ENCODE assay signal across 21 cellular contexts in genomic region chr11:19763315-19763714, GRCh38. TPM values are rescaled to one million over a fixed set of nuclear protein-coding genes. Genes with fewer than 3 reads are reported as not detected.
A peak's percentile ranks its signal among the peaks of the same experiment; 100 is the strongest.
DNase-seq lines count a peak whose midpoint lies in the region; ATAC-seq, FAIRE-seq and TF ChIP-seq lines count a peak whose summit lies in the region.
"Had no signal": no experiment of that assay in that cellular context is flagged by ENCODE, and none has a peak within 500 bp of the region (broad histone marks: within the 10 kb centered on the region; RNA-seq: fewer than 3 reads in every experiment).

No MANE protein-coding gene starts in this region.

- H3K27ac ChIP-seq in body of pancreas (no peak overlapping the region), H1 (ENCODE audit: low read depth, low read length) (no peak overlapping the region)
- H3K27ac ChIP-seq in CD8-positive, alpha-beta T cell (ENCODE audit: low read depth, low read length) = no peak overlapping the region
- H3K27ac ChIP-seq: SJSA1 had no signal

- peak in 1 of 2 experiments; percentile 22; a peak in 2 of 4 replicates for TF ChIP-seq RAD21 in H1 (IDR thresholded peaks at IDR 0.05 in 1 of 2, conservative IDR thresholded peaks at IDR 0.05 in 1 of 2; ENCODE audit: low read depth in 2 of 2, low read length in 2 of 2)

- no peak overlapping the region for H3K4me2 ChIP-seq in H1 (ENCODE audit: insufficient read depth in 1 of 2, low read depth in 2 of 2, low read length in 2 of 2)
- H3K4me2 ChIP-seq: GM23338 had no signal

- ATAC-seq in body of pancreas (peak; percentile 38), GM18907 (IDR thresholded peaks at IDR 0.05; ENCODE audit: unreplicated experiment) (no peak)
- ATAC-seq in CD8-positive, alpha-beta T cell = no peak
- no peak for ATAC-seq in activated T-cell treated with anti-CD3 and anti-CD28 coated beads, Interleukin-2, amount 50 U/mL, for 4 hours
- ATAC-seq: GM23338 had no signal

- H2BK120ac ChIP-seq in H1 (replicated peaks; ENCODE audit: low read depth, low read length) = no peak overlapping the region

- no peak overlapping the region for H2BK20ac ChIP-seq in H1 (ENCODE audit: low read length)

- peak overlapping the region in 1 of 4 experiments; percentile 33; a peak in 1 of 7 replicates for H3K9ac ChIP-seq in H1 (replicated peaks in 1 of 4; ENCODE audit: extremely low read depth in 1 of 4, low read depth in 3 of 4, low read length in 3 of 4)

- H2BK5ac ChIP-seq in H1 (ENCODE audit: low read depth, low read length) = no peak overlapping the region

- no peak overlapping the region for H4K5ac ChIP-seq in H1 (ENCODE audit: insufficient read length, low read depth, low read length)

- H3K79me1 ChIP-seq in H1 (ENCODE audit: low read depth, low read length) = no peaks in the 10 kb centered on the region

- no peak overlapping the region for H3K4me3 Mint-ChIP-seq in CD8-positive, alpha-beta T cell
- no peak overlapping the region for H3K4me3 Mint-ChIP-seq in activated T-cell treated with anti-CD3 and anti-CD28 coated beads, Interleukin-2, amount 50 U/mL, for 4 hours
- H3K4me3 Mint-ChIP-seq: GM23338 had no signal

- FAIRE-seq in H1 (lab: Jason Lieb, UNC) = no peak
- FAIRE-seq: RCC 7860 had no signal

- H3K36me3 Mint-ChIP-seq in CD8-positive, alpha-beta T cell = no peaks in the 10 kb centered on the region
- no peaks in the 10 kb centered on the region for H3K36me3 Mint-ChIP-seq in activated T-cell treated with anti-CD3 and anti-CD28 coated beads, Interleukin-2, amount 50 U/mL, for 4 hours (ENCODE audit: insufficient read depth)

- H2AK5ac ChIP-seq in H1 (ENCODE audit: low read depth, low read length) = no peak overlapping the region

- TF ChIP-seq POLR2A in body of pancreas (IDR thresholded peaks at IDR 0.05) (no peak), H1 (IDR thresholded peaks at IDR 0.05; ENCODE audit: control extremely low read depth in 1 of 2, low read depth in 2 of 2, low read length in 2 of 2) (no peak)

- no peak overlapping the region for H3K56ac ChIP-seq in H1 (replicated peaks; ENCODE audit: insufficient read length, low read depth, low read length)

- no peak overlapping the region for H4K91ac ChIP-seq in H1 (replicated peaks; ENCODE audit: insufficient read length, low read length)

- H3K27me3 ChIP-seq in body of pancreas (no peaks in the 10 kb centered on the region), H1 (replicated peaks in 1 of 4; ENCODE audit: control insufficient read depth in 3 of 4, extremely low read depth in 1 of 4, insufficient read depth in 3 of 4, low read length in 3 of 4) (no peaks in the 10 kb centered on the region)
- H3K27me3 ChIP-seq in CD8-positive, alpha-beta T cell (ENCODE audit: insufficient read depth, low read length) = no peaks in the 10 kb centered on the region
- H3K27me3 ChIP-seq: SJSA1 had no signal

- H3K18ac ChIP-seq in H1 (ENCODE audit: extremely low read depth, low read length) = no peak overlapping the region

- H3K23ac ChIP-seq in H1 (ENCODE audit: insufficient read length) = no peak overlapping the region

- H3K36me3 ChIP-seq in body of pancreas (replicated peaks in 1 of 2; ENCODE audit: insufficient read depth in 1 of 2, low read depth in 2 of 2) (no peaks in the 10 kb centered on the region), H1 (ENCODE audit: control insufficient read depth in 2 of 4, insufficient read depth in 4 of 4, low read length in 3 of 4) (peaks cover 0 to 3% (median 0%) of the 10 kb centered on the region in 4 experiments; a peak in 1 of 8 replicates)
- H3K36me3 ChIP-seq in CD8-positive, alpha-beta T cell (ENCODE audit: insufficient read depth, low read length) = no peaks in the 10 kb centered on the region

- TF ChIP-seq CTCF in body of pancreas (IDR thresholded peaks at IDR 0.05) = peak in 2 of 7 experiments; percentile 17 to 41
- no peak for TF ChIP-seq CTCF in H1 (IDR thresholded peaks at IDR 0.05; ENCODE audit: control extremely low read depth in 1 of 3, insufficient read depth in 1 of 3, low read depth in 1 of 3, low read length in 3 of 3)
- no peak for TF ChIP-seq CTCF in CD8-positive, alpha-beta T cell (IDR thresholded peaks at IDR 0.05)

- 29 to 34% methylated on average over 7 of the region's 7 CpGs for WGBS in body of pancreas, 2 donors
- WGBS in H1 (ENCODE audit: extremely low coverage in 1 of 2, insufficient coverage in 1 of 2, insufficient read length in 1 of 2, insufficient replicate concordance in 2 of 2, low coverage in 1 of 2, low lambda C conversion rate in 2 of 2, missing lambda C conversion rate in 1 of 2), 2 experiments = 73% methylated on average over 7 of the region's 7 CpGs; no CpG with 5 or more reads in 1 of the 2 experiments

- H3K9me3 Mint-ChIP-seq in CD8-positive, alpha-beta T cell = no peaks in the 10 kb centered on the region
- H3K9me3 Mint-ChIP-seq in activated T-cell treated with anti-CD3 and anti-CD28 coated beads, Interleukin-2, amount 50 U/mL, for 4 hours = no peaks in the 10 kb centered on the region
- H3K9me3 Mint-ChIP-seq: GM23338 had no signal

- no peak overlapping the region for H2BK15ac ChIP-seq in H1 (ENCODE audit: low read length)

- H3K79me2 ChIP-seq in H1 (ENCODE audit: control insufficient read depth in 1 of 2, insufficient read depth in 2 of 2, low read length in 2 of 2) = no peaks in the 10 kb centered on the region

- intact Hi-C loops in body of pancreas (cut with DNase I) = no loop called here
- intact Hi-C loops in CD8-positive, alpha-beta T cell (cut with DNase I, micrococcal nuclease) = no loop called here

- no peaks in the 10 kb centered on the region for H3K23me2 ChIP-seq in H1 (ENCODE audit: low read depth, low read length)

- H3K4me1 ChIP-seq in body of pancreas (peaks cover 12% of the 10 kb centered on the region), H1 (replicated peaks in 1 of 4; ENCODE audit: control insufficient read depth in 3 of 4, insufficient read depth in 4 of 4, low read length in 3 of 4) (peaks cover 0 to 10% (median 9%) of the 10 kb centered on the region in 4 experiments; a peak in 6 of 7 replicates)
- no peaks in the 10 kb centered on the region for H3K4me1 ChIP-seq in CD8-positive, alpha-beta T cell (ENCODE audit: insufficient read depth, low read length)
- H3K4me1 ChIP-seq: SJSA1 had no signal

- no peak for TF ChIP-seq EP300 in H1 (IDR thresholded peaks at IDR 0.05; ENCODE audit: borderline replicate concordance in 1 of 2, low read depth in 2 of 2, low read length in 2 of 2)

- no peak overlapping the region for H3K27ac Mint-ChIP-seq in CD8-positive, alpha-beta T cell
- H3K27ac Mint-ChIP-seq: GM23338 had no signal

- H3K4ac ChIP-seq in H1 (replicated peaks; ENCODE audit: insufficient read length, low read depth, low read length) = no peak overlapping the region

- CTCF ChIA-PET in H1 (lab: Charles Lee; ENCODE audit: partially characterized antibody) = interaction anchor here (0.6 to 1.7 kb wide), 5 partner anchors 9 to 101 kb away, joined by 3 to 5 read pairs (median 4); no protein-coding TSS in a partner anchor
- CTCF ChIA-PET in CD8-positive, alpha-beta T cell (lab: Charles Lee) = no interaction called here

- H3K9me3 ChIP-seq in body of pancreas (no peaks in the 10 kb centered on the region), H1 (ENCODE audit: insufficient read depth in 2 of 2, low read depth in 1 of 2, low read length in 1 of 2) (no peaks in the 10 kb centered on the region)
- H3K9me3 ChIP-seq in CD8-positive, alpha-beta T cell (ENCODE audit: low read length) = no peaks in the 10 kb centered on the region
- H3K9me3 ChIP-seq: SJSA1 had no signal

- H4K8ac ChIP-seq in H1 (ENCODE audit: extremely low read depth, insufficient read depth, low read length) = no peak overlapping the region

- H2BK12ac ChIP-seq in H1 (ENCODE audit: low read depth, low read length) = 0 out of 2 replicates have a peak overlapping the region, but pooled peaks have one; percentile 56

- no peak overlapping the region for H3K4me3 ChIP-seq in body of pancreas
- H3K4me3 ChIP-seq in H1 (ENCODE audit: extremely low read depth in 1 of 4, insufficient read depth in 2 of 4, low read depth in 3 of 4, low read length in 4 of 4) = no peak overlapping the region
- H3K4me3 ChIP-seq in CD8-positive, alpha-beta T cell (ENCODE audit: low read depth, low read length) = no peak overlapping the region
- H3K4me3 ChIP-seq: GM23338, SJSA1 had no signal

- H2AFZ ChIP-seq in H1 (ENCODE audit: low read length) = no peak overlapping the region
- H2AFZ ChIP-seq: GM23338 had no signal

- POLR2A ChIA-PET in H1 (lab: Charles Lee; ENCODE audit: partially characterized antibody) = no interaction called here
- POLR2A ChIA-PET in CD8-positive, alpha-beta T cell (lab: Charles Lee) = no interaction called here

- DNase-seq in Ammon's horn (ENCODE audit: low spot score) (peak; percentile 39), body of pancreas (peak in 2 of 4 donors; percentile 20 to 44), H1 (ENCODE audit: low read depth in 1 of 2, low spot score in 2 of 2) (no peak), midbrain (lab: John Stamatoyannopoulos, UW) (peak; percentile 20), NCI-H2029 treated with DMSO at 0.1 percent for 48 hours (lab: John Stamatoyannopoulos, UW) (no peak)
- no peak for DNase-seq in CD8-positive, alpha-beta T cell
- no peak for DNase-seq in activated T-cell treated with anti-CD3 and anti-CD28 coated beads, Interleukin-2, amount 50 U/mL, for 4 hours
- DNase-seq: 8988T, DMS79, HCEC 1CT, KG1, NCI-H1092 treated with DMSO at 0.1 percent for 48 hours, NCI-H1436 treated with DMSO at 0.1 percent for 48 hours, NCI-H1930, NCI-H2227 treated with DMSO at 0.1 percent for 48 hours, NCI-H510A treated with DMSO at 0.1 percent for 48 hours, NCI-H774 had no signal

- H3K4me1 Mint-ChIP-seq in CD8-positive, alpha-beta T cell (ENCODE audit: low read depth) = no peaks in the 10 kb centered on the region
- H3K4me1 Mint-ChIP-seq in activated T-cell treated with anti-CD3 and anti-CD28 coated beads, Interleukin-2, amount 50 U/mL, for 4 hours (ENCODE audit: low read depth) = no peaks in the 10 kb centered on the region

- no peak overlapping the region for H3K14ac ChIP-seq in H1 (ENCODE audit: insufficient read length)

- no peaks in the 10 kb centered on the region for H4K20me1 ChIP-seq in H1 (replicated peaks in 1 of 2; ENCODE audit: control insufficient read depth in 1 of 2, insufficient read depth in 2 of 2, low read length in 2 of 2)

- H3K27me3 Mint-ChIP-seq in CD8-positive, alpha-beta T cell (ENCODE audit: low read depth) = peaks cover 13% of the 10 kb centered on the region
- peaks cover 13% of the 10 kb centered on the region for H3K27me3 Mint-ChIP-seq in activated T-cell treated with anti-CD3 and anti-CD28 coated beads, Interleukin-2, amount 50 U/mL, for 4 hours (ENCODE audit: low read depth)

RNA-seq across cellular contexts. Expression of gene NAV2, which starts 50.7 kb away (rescaled TPM):
- 10 to 100 TPM; 26.4 to 35.5 TPM for total RNA-seq in body of pancreas
- total RNA-seq in H1 (2021; fragmentation: NEBNext Ultra II Directional; extraction: Animal tissue kit (Norgen Biotek cat#: 25700)) = 66.9 and 73.6 TPM in 2 replicates
- polyA plus RNA-seq in H1 (2011; rRNA removed) = 35.2 and 35.6 TPM in 2 replicates
- 21.6 TPM for polyA plus RNA-seq in H1 (2011; cell fraction: cytosol; rRNA removed)
- 81.7 TPM for polyA plus RNA-seq in H1 (2011; cell fraction: nucleus; rRNA removed)
- 40.1 to 57.0 TPM (median 50.4 TPM) in 4 replicates for polyA plus RNA-seq in H1 (2012, experiment 1 of 2)
- polyA plus RNA-seq in H1 (2012, experiment 2 of 2) = 6.8 TPM
- polyA plus RNA-seq in H1 (2013, experiment 1 of 2) = 20.8 TPM
- polyA plus RNA-seq in H1 (2013, experiment 2 of 2) = 18.0 TPM
- 96.9 and 105 TPM in 2 replicates for polyA minus RNA-seq in H1 (2011; rRNA and poly(A)+ RNA removed)
- 61.2 TPM for polyA minus RNA-seq in H1 (2011; cell fraction: cytosol; rRNA and poly(A)+ RNA removed)
- 145 TPM for polyA minus RNA-seq in H1 (2011; cell fraction: nucleus; rRNA and poly(A)+ RNA removed)
- total RNA-seq in CD8-positive, alpha-beta T cell = 1 to 10 TPM in 1 of 2 experiments, under 1 TPM in 1; 0.39 to 1.3 TPM
- under 1 TPM; 0.08 to 0.60 (median 0.35) TPM for total RNA-seq in activated T-cell treated with anti-CD3 and anti-CD28 coated beads, Interleukin-2, amount 50 U/mL, for 4 hours

Comparison
In these comparisons a context has a peak if more than half of its experiments do, and no peak if none do; other contexts are left out.
1. DNase-seq: peak in Ammon's horn (single experiment) and midbrain (single experiment); none in H1 (0 of 2), NCI-H2029 treated with DMSO at 0.1 percent for 48 hours (single experiment), CD8-positive, alpha-beta T cell (0 of 7) and activated T-cell treated with anti-CD3 and anti-CD28 coated beads, Interleukin-2, amount 50 U/mL, for 4 hours (single experiment).
2. RNA of gene NAV2, which starts 50.7 kb away (total RNA-seq): 66.9 to 73.6 TPM in H1 and 26.4 to 35.5 TPM in body of pancreas; 0.39 to 1.3 TPM in CD8-positive, alpha-beta T cell and 0.08 to 0.60 TPM in activated T-cell treated with anti-CD3 and anti-CD28 coated beads, Interleukin-2, amount 50 U/mL, for 4 hours; every median in the first group is over 10 times any median in the second.